ENCODE assay signal across 8 cellular contexts in genomic region chr13:33017410-33017929, GRCh38. TPM values are rescaled to one million over a fixed set of nuclear protein-coding genes. Genes with fewer than 3 reads are reported as not detected.
DNase-seq lines count a peak whose midpoint lies in the region; ATAC-seq and TF ChIP-seq lines count a peak whose summit lies in the region.

No MANE protein-coding gene starts in this region.

- DNase-seq in AG04450 (ENCODE audit: low read depth, low spot score) (no peak), SIG-M5 treated with dmso at 0.1 percent for 504 hours (lab: John Stamatoyannopoulos, UW; ENCODE audit: unreplicated experiment) (peak; percentile 70), epithelial cell of proximal tubule (ENCODE audit: low read depth) (peak; percentile 92), mucosa of gallbladder (ENCODE audit: low spot score) (peak; percentile 24), upper lobe of right lung (no peak), NCI-H1930 (lab: John Stamatoyannopoulos, UW) (no peak)

- intact Hi-C loops in upper lobe of right lung (cut with DNase I) = no loop called here

- POLR2A ChIA-PET in AG04450 (lab: Yijun Ruan, JAX) = no interaction called here

- H3K9me3 ChIP-seq in AG04450 (ENCODE audit: control insufficient read depth, insufficient read depth, low read length) = peaks cover 4% of the 10 kb centered on the region; the same call in 1 of the 2 replicates
- H3K9me3 ChIP-seq in upper lobe of right lung = no peaks in the 10 kb centered on the region

- peaks cover 4% of the 10 kb centered on the region for H3K4me1 ChIP-seq in upper lobe of right lung

- H3K36me3 ChIP-seq in upper lobe of right lung = no peaks in the 10 kb centered on the region

- CTCF ChIA-PET in AG04450 (lab: Charles Lee) = interaction anchor here (0.6 kb wide), 1 partner anchor 215 kb away, joined by 3 read pairs; no protein-coding TSS in a partner anchor

- H3K4me3 ChIP-seq in AG04450 (ENCODE audit: low read depth, low read length) (no peak overlapping the region), epithelial cell of proximal tubule (ENCODE audit: low read depth, low read length) (peak overlapping the region; percentile 60), upper lobe of right lung (peak overlapping the region; percentile 59)

- peaks cover 61% of the 10 kb centered on the region for H3K27me3 ChIP-seq in AG04450 (ENCODE audit: control insufficient read depth, insufficient read depth, low read length)
- H3K27me3 ChIP-seq in upper lobe of right lung = peaks cover 26% of the 10 kb centered on the region

- H3K27ac ChIP-seq in AG04450 (ENCODE audit: low read depth, low read length) = no peak overlapping the region
- H3K27ac ChIP-seq in upper lobe of right lung = peak overlapping the region; percentile 85

- ATAC-seq in GM18868 (IDR thresholded peaks at IDR 0.05; ENCODE audit: unreplicated experiment) = peak; percentile 95
- ATAC-seq in HG03066 (IDR thresholded peaks at IDR 0.05; ENCODE audit: low read depth, unreplicated experiment) = peak; percentile 62
- ATAC-seq in upper lobe of right lung = peak; percentile 84

- TF ChIP-seq CTCF in AG04450 (IDR thresholded peaks at IDR 0.05; ENCODE audit: low read depth, low read length) (0 out of 2 replicates have a peak, but pooled peaks have one; percentile 23), epithelial cell of proximal tubule (conservative IDR thresholded peaks at IDR 0.05; ENCODE audit: low read depth, low read length) (peak; percentile 78), upper lobe of right lung (IDR thresholded peaks at IDR 0.05) (peak; percentile 61)

RNA-seq across cellular contexts. Expression of gene KL, which starts 1.2 kb away (rescaled TPM):
- not detected in 2 replicates for polyA plus RNA-seq in AG04450 (2011; rRNA removed)
- polyA minus RNA-seq in AG04450 (2011; rRNA and poly(A)+ RNA removed) = not detected in 2 replicates
- total RNA-seq in epithelial cell of proximal tubule (0.36 and 1.4 TPM in 2 replicates), mucosa of gallbladder (1.8 TPM), upper lobe of right lung (12.5 TPM)

Comparison
In these comparisons a context has a peak if more than half of its experiments do, and no peak if none do; other contexts are left out.
1. DNase-seq: peak in SIG-M5 treated with dmso at 0.1 percent for 504 hours (single experiment), epithelial cell of proximal tubule (single experiment) and mucosa of gallbladder (single experiment); none in AG04450 (single experiment), upper lobe of right lung (single experiment) and NCI-H1930 (0 of 2).
2. CTCF ChIP-seq: peak in every context shown above with its lines; median percentile 78 in epithelial cell of proximal tubule; 61 in upper lobe of right lung; 23 in AG04450.
3. Peak in every context shown above with its lines, with median percentiles within 50 percentile points of each other: ATAC-seq.